1 cellular context compared by ENCODE assay signal in genomic region chr2:70479816-70480215, GRCh38.
TF ChIP-seq lines count a peak whose summit lies in the region.

No MANE protein-coding gene starts in this region.

TF ChIP-seq in HepG2, 621 proteins besides CTCF, POLR2A, EP300 and RAD21 (continued from another document):
- TF ChIP-seq ZBTB49 (CRISPR knock-in tag; IDR thresholded peaks at IDR 0.05; ENCODE audit: borderline replicate concordance) (no peak), BCL3 (CRISPR knock-in tag; IDR thresholded peaks at IDR 0.05) (no peak), STAT6 (CRISPR knock-in tag; IDR thresholded peaks at IDR 0.05; ENCODE audit: borderline replicate concordance) (no peak), ZSCAN30 (CRISPR knock-in tag; IDR thresholded peaks at IDR 0.05) (no peak), TFDP2 (CRISPR knock-in tag; IDR thresholded peaks at IDR 0.05) (no peak), RCOR2 (CRISPR knock-in tag; IDR thresholded peaks at IDR 0.05) (no peak), ZNF383 (CRISPR knock-in tag; IDR thresholded peaks at IDR 0.05; ENCODE audit: borderline replicate concordance) (no peak), HHEX (CRISPR knock-in tag; IDR thresholded peaks at IDR 0.05) (no peak)
